8 cellular contexts compared by ENCODE assay signal in genomic region chr15:75452968-75453702, GRCh38. TPM values are rescaled to one million over a fixed set of nuclear protein-coding genes. Genes with fewer than 3 reads are reported as not detected.
DNase-seq lines count a peak whose midpoint lies in the region; ATAC-seq, FAIRE-seq and TF ChIP-seq lines count a peak whose summit lies in the region.

No MANE protein-coding gene starts in this region.

- H2AFZ ChIP-seq in KMS-11 (ENCODE audit: low read depth) = peak overlapping the region; percentile 38; the same call in 1 of the 2 replicates

- H4K20me1 ChIP-seq in KMS-11 (ENCODE audit: insufficient read depth) = peaks cover 10% of the 10 kb centered on the region; the same call in 1 of the 2 replicates

- CTCF ChIA-PET in T-cell (lab: Charles Lee) = interaction anchor here (0.5 to 3.3 kb wide), 6 partner anchors 55 to 1819 kb away, joined by 3 to 18 read pairs (median 9); partner anchors contain the start of genes IMP3 (in 1 of the 2), MAN2C1 (in 1 of the 2) and SNUPN (in 1 of the 2)

- peaks cover 28% of the 10 kb centered on the region for H3K79me2 ChIP-seq in KMS-11 (ENCODE audit: insufficient read depth, low read depth)

- peak overlapping the region; percentile 91 for H3K9ac ChIP-seq in KMS-11
- H3K9ac ChIP-seq in iPS-15b (ENCODE audit: low read depth, low read length) = peak overlapping the region; percentile 92

- H3K36me3 ChIP-seq in KMS-11 (ENCODE audit: insufficient read depth) = no peaks in the 10 kb centered on the region
- H3K36me3 ChIP-seq in iPS-15b (ENCODE audit: control insufficient read depth, insufficient read depth, low read length) = no peaks in the 10 kb centered on the region
- H3K36me3 ChIP-seq in small intestine (ENCODE audit: control insufficient read depth in 2 of 2, insufficient read depth in 2 of 2, low read length in 2 of 2) = no peaks in the 10 kb centered on the region

- POLR2A ChIA-PET in T-cell (lab: Charles Lee) = interaction anchor here in 1 of 2 donors (0.7 to 2.5 kb wide), 3 partner anchors 187 to 913 kb away, joined by 3 to 11 read pairs (median 3); partner anchors contain the start of gene IMP3

- peak overlapping the region; percentile 63 for H3K4me2 ChIP-seq in KMS-11

- H3K9me3 Mint-ChIP-seq in T-cell = no peaks in the 10 kb centered on the region

- H3K27ac ChIP-seq in KMS-11 (peak overlapping the region; percentile 97), small intestine (ENCODE audit: low read depth in 1 of 2, low read length in 1 of 2) (peak overlapping the region; percentile 84 to 95)

- H3K4me3 Mint-ChIP-seq in T-cell = peak overlapping the region; percentile 94 to 100 (median 95)

- WGBS in small intestine, 3 donors = 0 to 1% (median 1%) methylated on average over 34 to 35 of the region's 35 CpGs

- DNase-seq in COR-L47 (lab: John Stamatoyannopoulos, UW) (peak; percentile 43), T-cell (peak in 28 of 34 experiments; percentile 3 to 40 (median 20)), amygdala (lab: John Stamatoyannopoulos, UW) (peak in 30 of 56 donors; percentile 2 to 50 (median 30)), small intestine (peak; percentile 39), NCI-H187 (lab: John Stamatoyannopoulos, UW) (no peak)

- no peak for FAIRE-seq in small intestine (lab: Jason Lieb, UNC)

- H3K27me3 ChIP-seq in KMS-11 (ENCODE audit: insufficient read depth, low read depth) (no peaks in the 10 kb centered on the region), iPS-15b (ENCODE audit: control insufficient read depth, insufficient read depth, low read length) (no peaks in the 10 kb centered on the region), small intestine (ENCODE audit: control insufficient read depth in 2 of 2, insufficient read depth in 2 of 2, low read length in 2 of 2) (no peaks in the 10 kb centered on the region)

- peak overlapping the region; percentile 98 to 99 for H3K27ac Mint-ChIP-seq in T-cell

- no peaks in the 10 kb centered on the region for H3K27me3 Mint-ChIP-seq in T-cell

- peaks cover 46 to 49% (median 47%) of the 10 kb centered on the region in 3 donors for H3K4me1 Mint-ChIP-seq in T-cell

- H3K9me3 ChIP-seq in iPS-15b (ENCODE audit: control insufficient read depth, insufficient read depth, low read length) (no peaks in the 10 kb centered on the region), small intestine (ENCODE audit: control insufficient read depth, low read depth) (no peaks in the 10 kb centered on the region)

- H3K4me3 ChIP-seq in KMS-11 (IDR thresholded peaks at IDR 0.05; ENCODE audit: insufficient read depth, low read depth, low read length) (no peak overlapping the region), iPS-15b (ENCODE audit: low read depth, low read length) (peak overlapping the region; percentile 93), small intestine (ENCODE audit: low read depth in 1 of 2, low read length in 2 of 2) (peak overlapping the region; percentile 37 to 43)

- no peaks in the 10 kb centered on the region for H3K36me3 Mint-ChIP-seq in T-cell

- peaks cover 21% of the 10 kb centered on the region for H3K4me1 ChIP-seq in KMS-11 (ENCODE audit: low read depth, poor library complexity, severe bottlenecking)
- no peaks in the 10 kb centered on the region for H3K4me1 ChIP-seq in iPS-15b (ENCODE audit: control insufficient read depth, insufficient read depth, low read length)
- H3K4me1 ChIP-seq in small intestine (ENCODE audit: control insufficient read depth in 2 of 2, insufficient read depth in 1 of 2, low read depth in 1 of 2, low read length in 1 of 2) = peaks cover 0 to 3% of the 10 kb centered on the region in 2 donors

- ATAC-seq in T-cell (replicated peaks in 1 of 4) = no peak
- no peak for ATAC-seq in HG03039 (IDR thresholded peaks at IDR 0.05; ENCODE audit: unreplicated experiment)

- peak; percentile 45 for TF ChIP-seq CTCF in KMS-11 (conservative IDR thresholded peaks at IDR 0.05; ENCODE audit: low read depth, low read length)

RNA-seq across cellular contexts. Expression of gene SIN3A, which starts 1.6 kb away (rescaled TPM):
- total RNA-seq in T-cell = 100 to 1,000 TPM; 117 to 137 (median 136) TPM
- polyA plus RNA-seq in small intestine = 10 to 100 TPM in 1 of 3 donors, 1 to 10 TPM in 2; 7.6 to 14.0 (median 9.8) TPM

Comparison
In these comparisons a context has a peak if more than half of its experiments do, and no peak if none do; other contexts are left out.
1. DNase-seq: peak in COR-L47 (single experiment), T-cell (28 of 34), amygdala (30 of 56) and small intestine (single experiment); none in NCI-H187 (0 of 2).